ENCODE assay signal across 1 cellular context in the genomic region with DNA sequence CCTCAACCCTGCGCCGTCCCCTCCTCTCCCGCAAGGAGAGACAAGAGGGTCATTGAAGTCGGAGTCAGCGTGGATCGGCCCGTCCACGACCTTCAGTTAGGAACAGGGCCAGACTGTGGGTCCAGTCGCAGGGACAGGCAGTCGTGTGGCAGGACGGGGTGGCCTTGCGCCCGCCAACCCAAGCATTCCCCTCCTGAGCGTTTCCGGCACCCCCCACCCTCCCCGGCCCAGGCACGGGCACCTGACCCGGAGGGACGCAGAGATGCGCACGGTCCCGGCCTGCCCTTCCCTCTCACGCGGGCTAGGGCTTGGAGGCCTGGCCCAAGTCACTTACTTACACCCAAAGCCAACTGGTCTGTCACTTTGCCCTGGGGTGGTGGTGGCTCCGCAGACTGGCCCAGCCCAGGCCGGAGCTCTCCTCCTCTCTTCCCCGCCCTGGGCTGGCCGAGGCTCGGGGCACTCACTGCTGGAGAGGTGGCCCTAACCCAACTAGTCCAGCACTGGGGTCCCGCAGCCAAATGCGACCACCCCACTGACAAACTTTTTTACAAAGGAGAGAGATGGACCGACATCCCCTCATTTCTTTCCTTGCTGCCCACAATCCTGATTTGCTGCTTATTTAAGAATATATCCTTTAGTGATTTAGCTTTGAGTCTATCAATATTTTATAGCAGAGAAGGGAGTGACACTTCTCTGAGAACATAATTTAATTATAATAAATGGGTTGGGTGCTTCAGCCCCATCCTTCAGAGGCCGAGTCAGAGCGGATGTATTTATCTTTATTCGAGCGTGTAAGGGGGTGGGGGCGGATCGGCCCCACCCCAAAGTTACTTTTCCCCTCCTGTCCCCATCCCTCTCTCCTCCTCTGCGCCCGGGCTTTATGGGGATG.
A peak's percentile ranks its signal among the peaks of the same experiment; 100 is the strongest.
TF ChIP-seq lines count a peak whose summit lies in the region.

No MANE protein-coding gene starts in this region.

TF ChIP-seq in endothelial cell of umbilical vein, 7 proteins besides CTCF, POLR2A, EP300 and RAD21 (continued from another document):
- TF ChIP-seq MYC (IDR thresholded peaks at IDR 0.05; ENCODE audit: low read depth, low read length) (no peak), EZH2 (IDR thresholded peaks at IDR 0.05; ENCODE audit: borderline replicate concordance, low read depth, low read length, severe bottlenecking) (peak; percentile 96)
